ENCODE assay signal across 21 cellular contexts in genomic region chr7:18995270-18995671, GRCh38.
DNase-seq lines count a peak whose midpoint lies in the region; TF ChIP-seq lines count a peak whose summit lies in the region.
"Had no signal": no experiment of that assay in that cellular context is flagged by ENCODE, and none has a peak within 500 bp of the region (broad histone marks: within the 10 kb centered on the region; RNA-seq: fewer than 3 reads in every experiment).

No MANE protein-coding gene starts in this region.

- no peak overlapping the region for H3K4me2 ChIP-seq in mesenchymal stem cell (ENCODE audit: low read length, poor library complexity, severe bottlenecking)
- H3K4me2 ChIP-seq: A549 had no signal

- H3K14ac ChIP-seq in mesenchymal stem cell (ENCODE audit: low read length in 2 of 2), result no peak overlapping the region

- H4K8ac ChIP-seq in mesenchymal stem cell (ENCODE audit: low read length), result no peak overlapping the region

- H3K9me3 ChIP-seq in BE2C (no peaks in the 10 kb centered on the region; the same call in none of the 2 replicates), SJCRH30 (replicated peaks) (no peaks in the 10 kb centered on the region), mesenchymal stem cell (ENCODE audit: control insufficient read depth, low read length) (no peaks in the 10 kb centered on the region), right atrium auricular region (no peaks in the 10 kb centered on the region)
- H3K9me3 ChIP-seq: A549 had no signal

- no peaks in the 10 kb centered on the region for H3K79me1 ChIP-seq in mesenchymal stem cell (replicated peaks; ENCODE audit: low read length, poor library complexity, severe bottlenecking)

- H2AFZ ChIP-seq in mesenchymal stem cell (ENCODE audit: low read depth, low read length), result no peak overlapping the region

- H2AK5ac ChIP-seq in mesenchymal stem cell (ENCODE audit: low read length, severe bottlenecking), result no peak overlapping the region

- H2BK5ac ChIP-seq in mesenchymal stem cell (ENCODE audit: low read depth, low read length, poor library complexity, severe bottlenecking), result no peak overlapping the region

- peak overlapping the region; percentile 36 for H3K9ac ChIP-seq in mesenchymal stem cell (ENCODE audit: low read length)

- H3K23ac ChIP-seq in mesenchymal stem cell (ENCODE audit: low read length in 2 of 2), result no peak overlapping the region

- 100% methylated on average over 2 of the region's 3 CpGs for WGBS in mesenchymal stem cell

- H4K91ac ChIP-seq in mesenchymal stem cell (ENCODE audit: low read length), result no peak overlapping the region

- H2BK120ac ChIP-seq in mesenchymal stem cell (ENCODE audit: low read depth, low read length), result no peak overlapping the region

- H3K36me3 ChIP-seq in BE2C (peaks cover 3% of the 10 kb centered on the region; the same call in 1 of the 2 replicates), SJCRH30 (no peaks in the 10 kb centered on the region), mesenchymal stem cell (ENCODE audit: control insufficient read depth in 1 of 2, insufficient read depth in 2 of 2, low read depth in 1 of 2, low read length in 2 of 2) (peaks cover 3 to 12% of the 10 kb centered on the region in 2 experiments), right atrium auricular region (no peaks in the 10 kb centered on the region)

- no peak overlapping the region for H2BK15ac ChIP-seq in mesenchymal stem cell (ENCODE audit: low read depth, poor library complexity, severe bottlenecking)

- H3K18ac ChIP-seq in mesenchymal stem cell (ENCODE audit: low read depth in 1 of 2, low read length in 2 of 2), result no peak overlapping the region

- H3K4me1 ChIP-seq in BE2C, result peaks cover 28% of the 10 kb centered on the region
- peaks cover 11% of the 10 kb centered on the region for H3K4me1 ChIP-seq in SJCRH30
- H3K4me1 ChIP-seq in mesenchymal stem cell (ENCODE audit: control insufficient read depth, insufficient read depth, low read depth, low read length), result no peaks in the 10 kb centered on the region
- no peaks in the 10 kb centered on the region for H3K4me1 ChIP-seq in right atrium auricular region
- H3K4me1 ChIP-seq: A549 had no signal

- H3K27me3 ChIP-seq in BE2C, result no peaks in the 10 kb centered on the region
- H3K27me3 ChIP-seq in SJCRH30, result no peaks in the 10 kb centered on the region
- H3K27me3 ChIP-seq in mesenchymal stem cell (ENCODE audit: control insufficient read depth in 1 of 2, insufficient read depth in 1 of 2, low read length in 2 of 2), result no peaks in the 10 kb centered on the region
- H3K27me3 ChIP-seq in right atrium auricular region, result no peaks in the 10 kb centered on the region

- TF ChIP-seq CTCF in BE2C (IDR thresholded peaks at IDR 0.05; ENCODE audit: low read depth, low read length), result no peak
- TF ChIP-seq CTCF in right atrium auricular region (IDR thresholded peaks at IDR 0.05), result no peak

- H3K27ac ChIP-seq in SJCRH30 (peak overlapping the region; percentile 24; the same call in 1 of the 2 replicates), mesenchymal stem cell (ENCODE audit: low read length, poor library complexity, severe bottlenecking) (no peak overlapping the region), right atrium auricular region (no peak overlapping the region)
- H3K27ac ChIP-seq: A549 had no signal

- peak overlapping the region; percentile 42 for H3K4me3 ChIP-seq in BE2C (ENCODE audit: low read depth, low read length)
- peak overlapping the region; percentile 17 for H3K4me3 ChIP-seq in SJCRH30
- H3K4me3 ChIP-seq in mesenchymal stem cell (ENCODE audit: insufficient read depth in 1 of 2, low read depth in 1 of 2, low read length in 2 of 2), result peak overlapping the region in 1 of 2 experiments; percentile 43
- no peak overlapping the region for H3K4me3 ChIP-seq in right atrium auricular region
- H3K4me3 ChIP-seq: A549 had no signal

- DNase-seq in BE2C (peak; percentile 66), SJCRH30 (peak in 1 of 2 experiments; percentile 30), dedifferentiated amniotic fluid mesenchymal stem cell (ENCODE audit: extremely low spot score) (peak; percentile 52), mesenchymal stem cell (no peak), islet precursor cell (no peak), right atrium auricular region (ENCODE audit: low spot score) (no peak), UCSD-AML1 (lab: John Stamatoyannopoulos, UW; ENCODE audit: unreplicated experiment) (no peak)
- DNase-seq in stimulated activated CD4-positive, alpha-beta T cell treated with anti-CD3 and anti-CD28 coated beads, Interleukin-12 subunit alpha, Interleukin-12 subunit beta, amount 100 ng/mL, for 4 hours, result no peak
- DNase-seq: C1 segment of cervical spinal cord; CD8-positive, alpha-beta T cell; DMS53; GDM1; Karpas-422; MV-4-11; NCI-H1694; NCI-H2081; NCI-H2171; NCI-H524 treated with DMSO at 0.1 percent for 48 hours; NCI-H82; OCI-M1 had no signal

- no peak overlapping the region for H2BK12ac ChIP-seq in mesenchymal stem cell (ENCODE audit: low read length in 2 of 2)

- H3K4ac ChIP-seq in mesenchymal stem cell (ENCODE audit: low read depth in 1 of 2, low read length in 2 of 2), result no peak overlapping the region

Comparison
In these comparisons a context has a peak if more than half of its experiments do, and no peak if none do; other contexts are left out.
1. DNase-seq: peak in BE2C (single experiment) and dedifferentiated amniotic fluid mesenchymal stem cell (single experiment); none in mesenchymal stem cell (single experiment), islet precursor cell (single experiment), right atrium auricular region (single experiment), UCSD-AML1 (single experiment) and stimulated activated CD4-positive, alpha-beta T cell treated with anti-CD3 and anti-CD28 coated beads, Interleukin-12 subunit alpha, Interleukin-12 subunit beta, amount 100 ng/mL, for 4 hours (single experiment).
2. H3K4me3 ChIP-seq: peak in BE2C (single experiment) and SJCRH30 (single experiment); none in right atrium auricular region (0 of 2).